ENCODE assay signal across 1 cellular context in genomic region chr5:180990086-180990888, GRCh38.
TF ChIP-seq lines count a peak whose summit lies in the region.

No MANE protein-coding gene starts in this region.

TF ChIP-seq in HepG2, 621 proteins besides CTCF, POLR2A, EP300 and RAD21:
- TF ChIP-seq ZMYM2 (CRISPR knock-in tag; IDR thresholded peaks at IDR 0.05) (no peak), ELF4 (CRISPR knock-in tag; IDR thresholded peaks at IDR 0.05; ENCODE audit: borderline replicate concordance) (no peak), SRSF9 (IDR thresholded peaks at IDR 0.05; ENCODE audit: borderline replicate concordance, insufficient read depth, low read depth, low read length, poor library complexity, severe bottlenecking) (no peak), MTA1 (CRISPR knock-in tag; IDR thresholded peaks at IDR 0.05; ENCODE audit: borderline replicate concordance) (no peak), ZNF784 (CRISPR knock-in tag; IDR thresholded peaks at IDR 0.05; ENCODE audit: borderline replicate concordance) (no peak), NFIB (CRISPR knock-in tag; IDR thresholded peaks at IDR 0.05; ENCODE audit: borderline replicate concordance) (no peak), ZFP82 (CRISPR knock-in tag; IDR thresholded peaks at IDR 0.05; ENCODE audit: borderline replicate concordance) (no peak), TRIM22 (IDR thresholded peaks at IDR 0.05) (no peak)
